Comparison of ENCODE assay signal across 13 cellular contexts in genomic region chr3:132803889-132804288, GRCh38.
DNase-seq lines count a peak whose midpoint lies in the region; ATAC-seq, FAIRE-seq and TF ChIP-seq lines count a peak whose summit lies in the region.
"Had no signal": no experiment of that assay in that cellular context is flagged by ENCODE, and none has a peak within 500 bp of the region (broad histone marks: within the 10 kb centered on the region; RNA-seq: fewer than 3 reads in every experiment).

No MANE protein-coding gene starts in this region.

- no peak overlapping the region for H3K27ac ChIP-seq in HepG2 (ENCODE audit: extremely low read length, insufficient read depth, low read length)
- no peak overlapping the region for H3K27ac ChIP-seq in right lobe of liver
- peak overlapping the region; percentile 52 for H3K27ac ChIP-seq in SJCRH30
- H3K27ac ChIP-seq in foreskin keratinocyte = no peak overlapping the region
- no peak overlapping the region for H3K27ac ChIP-seq in gastrocnemius medialis
- H3K27ac ChIP-seq: prostate gland had no signal

- intact Hi-C loops in HepG2 (cut with micrococcal nuclease; ENCODE audit: unreplicated experiment) = loop anchor here (5.0 kb wide), 1 partner anchor 578 kb away; no protein-coding TSS in a partner anchor
- intact Hi-C loops in right lobe of liver (cut with DNase I) = no loop called here
- intact Hi-C loops in gastrocnemius medialis (cut with DNase I; ENCODE audit: low total_unique reads) = no loop called here

- H3K9me3 ChIP-seq in HepG2 (ENCODE audit: low read length) = no peaks in the 10 kb centered on the region
- H3K9me3 ChIP-seq in right lobe of liver = no peaks in the 10 kb centered on the region
- H3K9me3 ChIP-seq in SJCRH30 (replicated peaks) = no peaks in the 10 kb centered on the region
- no peaks in the 10 kb centered on the region for H3K9me3 ChIP-seq in gastrocnemius medialis
- H3K9me3 ChIP-seq: prostate gland had no signal

- no peaks in the 10 kb centered on the region for H3K4me1 ChIP-seq in HepG2 (ENCODE audit: insufficient read depth, low read length)
- no peaks in the 10 kb centered on the region for H3K4me1 ChIP-seq in right lobe of liver
- peaks cover 21% of the 10 kb centered on the region for H3K4me1 ChIP-seq in SJCRH30
- H3K4me1 ChIP-seq in foreskin keratinocyte = no peaks in the 10 kb centered on the region
- H3K4me1 ChIP-seq in gastrocnemius medialis = peaks cover 5 to 10% of the 10 kb centered on the region in 2 donors
- H3K4me1 ChIP-seq: prostate gland had no signal

- H2AFZ ChIP-seq in HepG2 (ENCODE audit: low read length) = no peak overlapping the region

- CTCF ChIA-PET in HepG2 (lab: Yijun Ruan, JAX; ENCODE audit: low intra/inter-chr PET ratio, low total read pairs) = no interaction called here

- no peak overlapping the region for H3K4me2 ChIP-seq in HepG2 (ENCODE audit: low read depth, low read length)

- H3K36me3 ChIP-seq in HepG2 (replicated peaks in 1 of 2; ENCODE audit: control insufficient read depth in 1 of 2, insufficient read depth in 2 of 2, low read length in 2 of 2) (no peaks in the 10 kb centered on the region), right lobe of liver (no peaks in the 10 kb centered on the region), SJCRH30 (no peaks in the 10 kb centered on the region), gastrocnemius medialis (no peaks in the 10 kb centered on the region)
- H3K36me3 ChIP-seq: prostate gland had no signal

- peak; percentile 82 for ATAC-seq in HepG2
- no peak for ATAC-seq in right lobe of liver
- ATAC-seq in foreskin keratinocyte = no peak
- ATAC-seq in gastrocnemius medialis = no peak
- ATAC-seq: activated naive CD4-positive, alpha-beta T cell treated with anti-CD3 and anti-CD28 coated beads, Interleukin-2, amount 50 U/mL, for 72 hours had no signal

- POLR2A ChIA-PET in HepG2 (lab: Yijun Ruan, JAX) = no interaction called here

- DNase-seq in HepG2 (ENCODE audit: low spot score) = no peak
- DNase-seq in right lobe of liver = no peak
- DNase-seq in SJCRH30 = peak in 1 of 2 experiments; percentile 49
- peak; percentile 28 for DNase-seq in iPS DF 4.7 (ENCODE audit: extremely low read depth, low spot score)
- no peak for DNase-seq in foreskin keratinocyte
- DNase-seq in stimulated activated CD4-positive, alpha-beta T cell treated with anti-CD3 and anti-CD28 coated beads, Interleukin-1b, Interleukin-23, amount 100 ng/mL, for 48 hours = no peak
- DNase-seq in activated effector memory CD4-positive, alpha-beta T cell treated with anti-CD3 and anti-CD28 coated beads, Interleukin-2, amount 50 U/mL, for 16 hours = no peak
- no peak for DNase-seq in gastrocnemius medialis
- DNase-seq: activated CD8-positive, alpha-beta memory T cell treated with anti-CD3 and anti-CD28 coated beads for 24 hours; Kasumi-1; T-helper 9 cell had no signal

- H3K27me3 ChIP-seq in HepG2 (ENCODE audit: control insufficient read depth in 1 of 2, insufficient read depth in 2 of 2, low read length in 2 of 2) = no peaks in the 10 kb centered on the region
- H3K27me3 ChIP-seq in right lobe of liver = no peaks in the 10 kb centered on the region
- H3K27me3 ChIP-seq in SJCRH30 = no peaks in the 10 kb centered on the region
- H3K27me3 ChIP-seq in foreskin keratinocyte = no peaks in the 10 kb centered on the region
- H3K27me3 ChIP-seq in gastrocnemius medialis = no peaks in the 10 kb centered on the region

- H3K9ac ChIP-seq in HepG2 (ENCODE audit: insufficient read depth, low read depth, low read length) = no peak overlapping the region

- no TSS peak for BruUV-seq in HepG2 (replicated peaks; lab: Mats Ljungman, UMichigan)

- WGBS in HepG2 (ENCODE audit: low lambda C conversion rate) = 0% methylated on average over 2 of the region's 4 CpGs
- 38% methylated on average over 4 of the region's 4 CpGs for WGBS in right lobe of liver (ENCODE audit: insufficient coverage, low coverage, low lambda C conversion rate, missing lambda C conversion rate)

- no peak for FAIRE-seq in HepG2 (lab: Jason Lieb, UNC)

- TF ChIP-seq POLR2A in HepG2 (IDR thresholded peaks at IDR 0.05; ENCODE audit: insufficient read depth in 1 of 2, low read depth in 2 of 2, low read length in 2 of 2) (no peak), right lobe of liver (IDR thresholded peaks at IDR 0.05) (no peak), gastrocnemius medialis (IDR thresholded peaks at IDR 0.05) (no peak)

- H4K20me1 ChIP-seq in HepG2 (ENCODE audit: insufficient read depth, low read length) = no peaks in the 10 kb centered on the region

- no peaks in the 10 kb centered on the region for H3K79me2 ChIP-seq in HepG2 (ENCODE audit: insufficient read depth, low read length)

- TF ChIP-seq EP300 in HepG2 (IDR thresholded peaks at IDR 0.05; ENCODE audit: low read depth in 2 of 2, low read length in 2 of 2) (no peak), HepG2 (CRISPR knock-in tag; IDR thresholded peaks at IDR 0.05; ENCODE audit: borderline replicate concordance) (no peak)

- in situ Hi-C loops in HepG2 (cut with HindIII; ENCODE audit: extremely low pct_ligation_motif_present, low pct_unique_long_range_greater_than_20kb) (loop anchor here (25.0 kb wide), 1 partner anchor 108 kb away; no protein-coding TSS in a partner anchor), gastrocnemius medialis (cut with MboI; ENCODE audit: low sequenced_read_pairs in 4 of 4) (no loop called here)

- H3K4me3 ChIP-seq in HepG2 (replicated peaks in 1 of 3; ENCODE audit: insufficient read depth in 1 of 3, low read depth in 2 of 3, low read length in 3 of 3) = no peak overlapping the region
- no peak overlapping the region for H3K4me3 ChIP-seq in right lobe of liver
- H3K4me3 ChIP-seq in SJCRH30 = no peak overlapping the region
- H3K4me3 ChIP-seq in gastrocnemius medialis = no peak overlapping the region
- H3K4me3 ChIP-seq: prostate gland had no signal

- TF ChIP-seq CTCF in HepG2 (CRISPR knock-in tag; IDR thresholded peaks at IDR 0.05) = peak; percentile 40
- TF ChIP-seq CTCF in right lobe of liver (IDR thresholded peaks at IDR 0.05) = no peak
- TF ChIP-seq CTCF in foreskin keratinocyte (conservative IDR thresholded peaks at IDR 0.05) = no peak
- TF ChIP-seq CTCF in gastrocnemius medialis (IDR thresholded peaks at IDR 0.05 in 4 of 5, conservative IDR thresholded peaks at IDR 0.05 in 1 of 5) = no peak

- no peak for TF ChIP-seq RAD21 in HepG2 (CRISPR knock-in tag; IDR thresholded peaks at IDR 0.05)

TF ChIP-seq in HepG2, 621 proteins besides CTCF, POLR2A, EP300 and RAD21:
- 0 out of 2 replicates have a peak, but pooled peaks have one; percentile 32 for TF ChIP-seq SMC3 (IDR thresholded peaks at IDR 0.05; ENCODE audit: low read length)
- TF ChIP-seq SIN3B (IDR thresholded peaks at IDR 0.05; ENCODE audit: low read length) = no peak
- TF ChIP-seq RNF2 (conservative IDR thresholded peaks at IDR 0.05; ENCODE audit: low read depth) = no peak
- TF ChIP-seq ZNF34 (CRISPR knock-in tag; IDR thresholded peaks at IDR 0.05; ENCODE audit: borderline replicate concordance) = no peak
- TF ChIP-seq HNRNPH1 (optimal IDR thresholded peaks at IDR 0.05; ENCODE audit: low read depth, low read length) = no peak
